In genomic region chr4:906311-907102, GRCh38 we compare ENCODE assay signal across 1 cellular context.
TF ChIP-seq lines count a peak whose summit lies in the region.

No MANE protein-coding gene starts in this region.

TF ChIP-seq in H1, 55 proteins besides CTCF, POLR2A, EP300 and RAD21:
- no peak for TF ChIP-seq NRF1 (IDR thresholded peaks at IDR 0.05; ENCODE audit: low read depth, low read length)
- no peak for TF ChIP-seq GABPA (IDR thresholded peaks at IDR 0.05; ENCODE audit: borderline replicate concordance, insufficient read depth, low read length)
- no peak for TF ChIP-seq FOSL1 (IDR thresholded peaks at IDR 0.05; ENCODE audit: insufficient read depth, low read depth, low read length)
- no peak for TF ChIP-seq SIRT6 (IDR thresholded peaks at IDR 0.05; ENCODE audit: low read length)
- TF ChIP-seq JUND (IDR thresholded peaks at IDR 0.05; ENCODE audit: low read length) = no peak
- no peak for TF ChIP-seq POLR2AphosphoS5 (IDR thresholded peaks at IDR 0.05; ENCODE audit: low read depth, low read length)
- TF ChIP-seq KDM1A (IDR thresholded peaks at IDR 0.05; ENCODE audit: borderline replicate concordance, low read length) = no peak
- TF ChIP-seq POU5F1 (IDR thresholded peaks at IDR 0.05; ENCODE audit: low read depth, low read length) = no peak
- TF ChIP-seq SRF (IDR thresholded peaks at IDR 0.05; ENCODE audit: low read depth, low read length) = no peak
- TF ChIP-seq PHF8 (conservative IDR thresholded peaks at IDR 0.05; ENCODE audit: low read depth, low read length) = no peak
- no peak for TF ChIP-seq KDM5A (IDR thresholded peaks at IDR 0.05; ENCODE audit: low read length)
- TF ChIP-seq CHD2 (IDR thresholded peaks at IDR 0.05; ENCODE audit: low read length) = no peak
- TF ChIP-seq RNF2 (IDR thresholded peaks at IDR 0.05; ENCODE audit: borderline replicate concordance, low read depth, low read length, missing control alignments, poor library complexity, severe bottlenecking) = no peak
- no peak for TF ChIP-seq CBX5 (IDR thresholded peaks at IDR 0.05; ENCODE audit: low read depth, low read length)
